19 cellular contexts compared by ENCODE assay signal in the genomic region with DNA sequence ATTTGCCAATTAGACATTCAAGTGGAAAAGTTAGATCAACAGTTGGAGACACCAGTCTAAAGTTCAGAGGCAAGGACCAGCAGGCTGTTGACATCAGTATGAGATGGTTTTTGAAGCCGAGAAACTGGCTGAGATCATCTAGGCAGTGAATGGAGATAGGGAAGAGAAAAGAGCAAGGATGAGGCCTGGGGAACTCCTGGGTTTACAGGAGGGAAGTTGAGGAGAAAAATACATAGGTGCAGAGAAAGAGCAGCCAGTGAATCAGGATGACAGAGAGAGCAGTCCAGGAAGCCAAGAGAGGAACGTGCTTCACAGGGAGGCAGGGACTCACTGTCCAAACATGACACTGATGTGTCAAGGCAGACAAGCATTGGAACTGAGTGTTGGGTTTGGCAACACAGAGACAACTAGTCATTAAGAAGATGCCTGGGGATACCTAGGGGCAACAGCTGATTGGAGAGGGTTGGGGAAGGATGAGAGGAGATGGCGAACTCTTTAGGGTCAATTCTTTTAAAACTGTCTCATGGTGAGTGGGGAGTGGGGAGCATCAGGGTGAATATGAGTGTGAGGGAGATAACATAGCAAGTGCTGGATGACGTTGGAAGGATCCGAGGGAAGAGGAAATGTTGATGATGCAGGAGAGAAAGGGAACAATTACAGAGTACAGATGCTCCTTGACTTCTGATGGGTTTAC. TPM values are rescaled to one million over a fixed set of nuclear protein-coding genes. Genes with fewer than 3 reads are reported as not detected.
"Had no signal": no experiment of that assay in that cellular context is flagged by ENCODE, and none has a peak within 500 bp of the region (broad histone marks: within the 10 kb centered on the region; RNA-seq: fewer than 3 reads in every experiment).

No MANE protein-coding gene starts in this region.

- FAIRE-seq: astrocyte, islet of Langerhans had no signal

- H3K36me3 ChIP-seq: breast epithelium, gastroesophageal sphincter, heart left ventricle, prostate gland, right atrium auricular region had no signal

- H3K27me3 ChIP-seq: breast epithelium, gastroesophageal sphincter, heart left ventricle, right atrium auricular region had no signal

- H3K27ac ChIP-seq: breast epithelium, epithelial cell of prostate, gastroesophageal sphincter, heart left ventricle, prostate gland, right atrium auricular region had no signal

- H3K9me3 ChIP-seq: breast epithelium, gastroesophageal sphincter, heart left ventricle, prostate gland, right atrium auricular region had no signal

- H3K4me1 ChIP-seq: breast epithelium, heart left ventricle, prostate gland, right atrium auricular region had no signal

- ATAC-seq: activated CD4-positive, alpha-beta T cell treated with anti-CD3 and anti-CD28 coated beads for 36 hours; activated T-cell treated with anti-CD3 and anti-CD28 coated beads, Interleukin-2, amount 50 U/mL, for 4 hours; gastroesophageal sphincter; heart left ventricle; stimulated activated naive CD8-positive, alpha-beta T cell treated with anti-CD3 and anti-CD28 coated beads, Interleukin-15, Interleukin-2, amounts not matched to agents 100 U/mL and 50 U/mL, for 24 hours had no signal

- DNase-seq: activated B cell treated with CpG ODN at 0.5 μM for 24 hours; activated CD4-positive, alpha-beta T cell treated with anti-CD3 and anti-CD28 coated beads for 36 hours; activated CD4-positive, alpha-beta T cell treated with anti-CD3 and anti-CD28 coated beads, Interleukin-2, amount 50 U/mL, for 48 hours; activated CD8-positive, alpha-beta memory T cell treated with anti-CD3 and anti-CD28 coated beads, Interleukin-2, amount 50 U/mL, for 48 hours; activated naive CD4-positive, alpha-beta T cell; activated T-cell treated with anti-CD3 and anti-CD28 coated beads, Interleukin-2, amount 50 U/mL, for 4 hours; cortex of kidney; endodermal cell; heart left ventricle; naive B cell; stimulated activated CD4-positive, alpha-beta T cell treated with anti-CD3 and anti-CD28 coated beads, Interleukin-4, amount 100 ng/mL, for 4 hours; stimulated activated naive CD8-positive, alpha-beta T cell treated with anti-CD3 and anti-CD28 coated beads, Interleukin-15, Interleukin-2, amounts not matched to agents 100 U/mL and 50 U/mL, for 24 hours had no signal

- H3K4me3 ChIP-seq: breast epithelium, gastroesophageal sphincter, heart left ventricle, prostate gland, right atrium auricular region had no signal

RNA-seq across cellular contexts. Expression of a gene that starts 13.2 kb away (rescaled TPM):
- total RNA-seq: activated B cell treated with CpG ODN at 0.5 μM for 24 hours, gastroesophageal sphincter, right atrium auricular region had no signal
